1 cellular context compared by ENCODE assay signal in the genomic region with DNA sequence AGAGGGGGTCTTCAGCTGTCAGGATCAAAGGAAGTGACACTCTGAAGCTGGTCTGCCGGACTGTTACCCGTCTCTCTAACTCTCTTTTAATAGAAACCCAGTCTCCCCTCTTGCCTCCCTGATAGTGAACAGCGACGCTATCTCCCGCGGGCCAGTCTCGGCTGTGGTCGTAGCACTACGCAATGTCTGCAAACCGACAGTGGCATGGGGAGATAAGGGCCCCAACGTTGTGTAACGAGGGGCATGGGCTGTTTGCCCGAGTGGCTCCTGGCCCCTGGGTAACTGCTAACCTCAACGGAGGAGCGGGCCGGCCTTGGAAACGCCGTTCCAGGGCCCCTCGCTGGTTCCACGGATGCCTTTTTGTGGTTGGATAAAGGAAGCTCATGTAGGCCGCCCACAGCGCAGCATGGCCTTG.
TF ChIP-seq lines count a peak whose summit lies in the region.

No MANE protein-coding gene starts in this region.

TF ChIP-seq in GM23338, 12 proteins besides CTCF, POLR2A, EP300 and RAD21 (continued from another document):
- TF ChIP-seq, protein P1, sequence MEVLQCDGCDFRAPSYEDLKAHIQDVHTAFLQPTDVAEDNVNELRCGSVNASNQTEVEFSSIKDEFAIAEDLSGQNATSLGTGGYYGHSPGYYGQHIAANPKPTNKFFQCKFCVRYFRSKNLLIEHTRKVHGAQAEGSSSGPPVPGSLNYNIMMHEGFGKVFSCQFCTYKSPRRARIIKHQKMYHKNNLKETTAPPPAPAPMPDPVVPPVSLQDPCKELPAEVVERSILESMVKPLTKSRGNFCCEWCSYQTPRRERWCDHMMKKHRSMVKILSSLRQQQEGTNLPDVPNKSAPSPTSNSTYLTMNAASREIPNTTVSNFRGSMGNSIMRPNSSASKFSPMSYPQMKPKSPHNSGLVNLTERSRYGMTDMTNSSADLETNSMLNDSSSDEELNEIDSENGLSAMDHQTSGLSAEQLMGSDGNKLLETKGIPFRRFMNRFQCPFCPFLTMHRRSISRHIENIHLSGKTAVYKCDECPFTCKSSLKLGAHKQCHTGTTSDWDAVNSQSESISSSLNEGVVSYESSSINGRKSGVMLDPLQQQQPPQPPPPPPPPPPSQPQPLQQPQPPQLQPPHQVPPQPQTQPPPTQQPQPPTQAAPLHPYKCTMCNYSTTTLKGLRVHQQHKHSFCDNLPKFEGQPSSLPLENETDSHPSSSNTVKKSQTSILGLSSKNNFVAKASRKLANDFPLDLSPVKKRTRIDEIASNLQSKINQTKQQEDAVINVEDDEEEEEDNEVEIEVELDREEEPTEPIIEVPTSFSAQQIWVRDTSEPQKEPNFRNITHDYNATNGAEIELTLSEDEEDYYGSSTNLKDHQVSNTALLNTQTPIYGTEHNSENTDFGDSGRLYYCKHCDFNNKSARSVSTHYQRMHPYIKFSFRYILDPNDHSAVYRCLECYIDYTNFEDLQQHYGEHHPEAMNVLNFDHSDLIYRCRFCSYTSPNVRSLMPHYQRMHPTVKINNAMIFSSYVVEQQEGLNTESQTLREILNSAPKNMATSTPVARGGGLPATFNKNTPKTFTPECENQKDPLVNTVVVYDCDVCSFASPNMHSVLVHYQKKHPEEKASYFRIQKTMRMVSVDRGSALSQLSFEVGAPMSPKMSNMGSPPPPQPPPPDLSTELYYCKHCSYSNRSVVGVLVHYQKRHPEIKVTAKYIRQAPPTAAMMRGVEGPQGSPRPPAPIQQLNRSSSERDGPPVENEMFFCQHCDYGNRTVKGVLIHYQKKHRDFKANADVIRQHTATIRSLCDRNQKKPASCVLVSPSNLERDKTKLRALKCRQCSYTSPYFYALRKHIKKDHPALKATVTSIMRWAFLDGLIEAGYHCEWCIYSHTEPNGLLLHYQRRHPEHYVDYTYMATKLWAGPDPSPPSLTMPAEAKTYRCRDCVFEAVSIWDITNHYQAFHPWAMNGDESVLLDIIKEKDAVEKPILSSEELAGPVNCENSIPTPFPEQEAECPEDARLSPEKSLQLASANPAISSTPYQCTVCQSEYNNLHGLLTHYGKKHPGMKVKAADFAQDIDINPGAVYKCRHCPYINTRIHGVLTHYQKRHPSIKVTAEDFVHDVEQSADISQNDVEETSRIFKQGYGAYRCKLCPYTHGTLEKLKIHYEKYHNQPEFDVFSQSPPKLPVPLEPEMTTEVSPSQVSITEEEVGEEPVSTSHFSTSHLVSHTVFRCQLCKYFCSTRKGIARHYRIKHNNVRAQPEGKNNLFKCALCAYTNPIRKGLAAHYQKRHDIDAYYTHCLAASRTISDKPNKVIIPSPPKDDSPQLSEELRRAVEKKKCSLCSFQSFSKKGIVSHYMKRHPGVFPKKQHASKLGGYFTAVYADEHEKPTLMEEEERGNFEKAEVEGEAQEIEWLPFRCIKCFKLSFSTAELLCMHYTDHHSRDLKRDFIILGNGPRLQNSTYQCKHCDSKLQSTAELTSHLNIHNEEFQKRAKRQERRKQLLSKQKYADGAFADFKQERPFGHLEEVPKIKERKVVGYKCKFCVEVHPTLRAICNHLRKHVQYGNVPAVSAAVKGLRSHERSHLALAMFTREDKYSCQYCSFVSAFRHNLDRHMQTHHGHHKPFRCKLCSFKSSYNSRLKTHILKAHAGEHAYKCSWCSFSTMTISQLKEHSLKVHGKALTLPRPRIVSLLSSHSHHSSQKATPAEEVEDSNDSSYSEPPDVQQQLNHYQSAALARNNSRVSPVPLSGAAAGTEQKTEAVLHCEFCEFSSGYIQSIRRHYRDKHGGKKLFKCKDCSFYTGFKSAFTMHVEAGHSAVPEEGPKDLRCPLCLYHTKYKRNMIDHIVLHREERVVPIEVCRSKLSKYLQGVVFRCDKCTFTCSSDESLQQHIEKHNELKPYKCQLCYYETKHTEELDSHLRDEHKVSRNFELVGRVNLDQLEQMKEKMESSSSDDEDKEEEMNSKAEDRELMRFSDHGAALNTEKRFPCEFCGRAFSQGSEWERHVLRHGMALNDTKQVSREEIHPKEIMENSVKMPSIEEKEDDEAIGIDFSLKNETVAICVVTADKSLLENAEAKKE (CRISPR knock-in tag; IDR thresholded peaks at IDR 0.05) = no peak
